In genomic region chr4:185738038-185738552, GRCh38 we compare ENCODE assay signal across 12 cellular contexts.
DNase-seq lines count a peak whose midpoint lies in the region; TF ChIP-seq lines count a peak whose summit lies in the region.
"Had no signal": no experiment of that assay in that cellular context is flagged by ENCODE, and none has a peak within 500 bp of the region (broad histone marks: within the 10 kb centered on the region; RNA-seq: fewer than 3 reads in every experiment).

No MANE protein-coding gene starts in this region.

- peaks cover 11% of the 10 kb centered on the region for H3K36me3 Mint-ChIP-seq in nephron (ENCODE audit: low read depth)
- H3K36me3 Mint-ChIP-seq in T-helper 2 cell treated with Interferon-gamma antibody and Interleukin-4, amounts not matched to agents 5 μg/mL and 100 μg/mL, for 36 hours (ENCODE audit: low read depth), result no peaks in the 10 kb centered on the region

- H3K4me3 ChIP-seq in ACC112 (ENCODE audit: low read depth, low read length) (peak overlapping the region; percentile 75), adrenal gland (peak overlapping the region in 1 of 4 donors; percentile 4)
- H3K4me3 ChIP-seq: A549 had no signal

- TF ChIP-seq CTCF in adrenal gland (IDR thresholded peaks at IDR 0.05) (no peak), nephron (IDR thresholded peaks at IDR 0.05; ENCODE audit: unreplicated experiment in 3 of 3) (no peak)

- H3K27me3 ChIP-seq in ACC112 (ENCODE audit: insufficient read depth, low read length), result no peaks in the 10 kb centered on the region
- H3K27me3 ChIP-seq in adrenal gland, result no peaks in the 10 kb centered on the region

- peak overlapping the region; percentile 9 to 89 (median 50) for H3K27ac Mint-ChIP-seq in nephron
- H3K27ac Mint-ChIP-seq in T-helper 2 cell treated with Interferon-gamma antibody and Interleukin-4, amounts not matched to agents 5 μg/mL and 100 μg/mL, for 36 hours, result no peak overlapping the region
- H3K27ac Mint-ChIP-seq: activated B cell treated with CpG ODN at 0.5 μM for 24 hours had no signal

- H3K27me3 Mint-ChIP-seq in nephron (ENCODE audit: low read depth), result peaks cover 9% of the 10 kb centered on the region
- H3K27me3 Mint-ChIP-seq in T-helper 2 cell treated with Interferon-gamma antibody and Interleukin-4, amounts not matched to agents 5 μg/mL and 100 μg/mL, for 36 hours (ENCODE audit: low read depth), result no peaks in the 10 kb centered on the region

- H3K9me3 Mint-ChIP-seq in nephron, result peaks cover 2% of the 10 kb centered on the region
- H3K9me3 Mint-ChIP-seq in T-helper 2 cell treated with Interferon-gamma antibody and Interleukin-4, amounts not matched to agents 5 μg/mL and 100 μg/mL, for 36 hours, result no peaks in the 10 kb centered on the region
- H3K9me3 Mint-ChIP-seq: activated B cell treated with CpG ODN at 0.5 μM for 24 hours had no signal

- 12 to 17% (median 15%) methylated on average over 10 of the region's 10 CpGs for WGBS in adrenal gland, 4 donors

- H3K36me3 ChIP-seq in ACC112 (ENCODE audit: insufficient read depth, low read length) (no peaks in the 10 kb centered on the region), adrenal gland (replicated peaks in 1 of 2) (peaks cover 0 to 7% of the 10 kb centered on the region in 2 donors)

- H3K9me3 ChIP-seq in adrenal gland (replicated peaks in 1 of 3), result no peaks in the 10 kb centered on the region
- H3K9me3 ChIP-seq: A549 had no signal

- H3K4me1 ChIP-seq in ACC112 (ENCODE audit: control insufficient read depth, insufficient read depth, low read length, unreplicated experiment) (peaks cover 38% of the 10 kb centered on the region), adrenal gland (replicated peaks in 1 of 2) (peaks cover 53 to 78% of the 10 kb centered on the region in 2 donors)
- H3K4me1 ChIP-seq: A549 had no signal

- H3K4me1 Mint-ChIP-seq in nephron, result peaks cover 50% of the 10 kb centered on the region
- no peaks in the 10 kb centered on the region for H3K4me1 Mint-ChIP-seq in T-helper 2 cell treated with Interferon-gamma antibody and Interleukin-4, amounts not matched to agents 5 μg/mL and 100 μg/mL, for 36 hours (ENCODE audit: low read depth)

- TF ChIP-seq POLR2A in adrenal gland (IDR thresholded peaks at IDR 0.05), result no peak

- peak overlapping the region in 2 of 3 experiments; percentile 4 to 46 for H3K4me3 Mint-ChIP-seq in nephron
- H3K4me3 Mint-ChIP-seq in T-helper 2 cell treated with Interferon-gamma antibody and Interleukin-4, amounts not matched to agents 5 μg/mL and 100 μg/mL, for 36 hours, result no peak overlapping the region
- H3K4me3 Mint-ChIP-seq: activated B cell treated with CpG ODN at 0.5 μM for 24 hours had no signal

- DNase-seq in adrenal gland (peak in 6 of 7 donors; percentile 55 to 82 (median 64)), fibroblast of gingiva (ENCODE audit: low read depth) (peak; percentile 85), NOMO-1 (lab: John Stamatoyannopoulos, UW; ENCODE audit: unreplicated experiment in 2 of 2) (no peak), NCI-H446 (lab: John Stamatoyannopoulos, UW) (no peak), NCI-H226 (no peak)
- no peak for DNase-seq in T-helper 2 cell treated with Interferon-gamma antibody and Interleukin-4, amounts not matched to agents 5 μg/mL and 100 μg/mL, for 36 hours (ENCODE audit: low spot score)
- DNase-seq: activated B cell treated with CpG ODN at 0.5 μM for 24 hours; activated effector memory CD4-positive, alpha-beta T cell treated with anti-CD3 and anti-CD28 coated beads, Interleukin-2, amount 50 U/mL, for 16 hours; NCI-H1105 treated with DMSO at 0.1 percent for 48 hours had no signal

- intact Hi-C loops in adrenal gland (cut with DNase I), result no loop called here

- H3K79me2 ChIP-seq in ACC112 (ENCODE audit: control insufficient read depth, insufficient read depth, low read length, unreplicated experiment), result no peaks in the 10 kb centered on the region

- peak overlapping the region; percentile 97 for H2AFZ ChIP-seq in ACC112 (ENCODE audit: low read length, unreplicated experiment)

- H3K27ac ChIP-seq in ACC112 (ENCODE audit: low read depth, low read length) (peak overlapping the region; percentile 91), adrenal gland (peak overlapping the region; percentile 40 to 91 (median 71))
- H3K27ac ChIP-seq: A549 had no signal

Comparison
In these comparisons a context has a peak if more than half of its experiments do, and no peak if none do; other contexts are left out.
1. DNase-seq: peak in adrenal gland (6 of 7) and fibroblast of gingiva (single experiment); none in T-helper 2 cell treated with Interferon-gamma antibody and Interleukin-4, amounts not matched to agents 5 μg/mL and 100 μg/mL, for 36 hours (single experiment), NOMO-1 (0 of 2), NCI-H446 (0 of 2) and NCI-H226 (single experiment).